Comparison of ENCODE assay signal across 8 cellular contexts in the genomic region with DNA sequence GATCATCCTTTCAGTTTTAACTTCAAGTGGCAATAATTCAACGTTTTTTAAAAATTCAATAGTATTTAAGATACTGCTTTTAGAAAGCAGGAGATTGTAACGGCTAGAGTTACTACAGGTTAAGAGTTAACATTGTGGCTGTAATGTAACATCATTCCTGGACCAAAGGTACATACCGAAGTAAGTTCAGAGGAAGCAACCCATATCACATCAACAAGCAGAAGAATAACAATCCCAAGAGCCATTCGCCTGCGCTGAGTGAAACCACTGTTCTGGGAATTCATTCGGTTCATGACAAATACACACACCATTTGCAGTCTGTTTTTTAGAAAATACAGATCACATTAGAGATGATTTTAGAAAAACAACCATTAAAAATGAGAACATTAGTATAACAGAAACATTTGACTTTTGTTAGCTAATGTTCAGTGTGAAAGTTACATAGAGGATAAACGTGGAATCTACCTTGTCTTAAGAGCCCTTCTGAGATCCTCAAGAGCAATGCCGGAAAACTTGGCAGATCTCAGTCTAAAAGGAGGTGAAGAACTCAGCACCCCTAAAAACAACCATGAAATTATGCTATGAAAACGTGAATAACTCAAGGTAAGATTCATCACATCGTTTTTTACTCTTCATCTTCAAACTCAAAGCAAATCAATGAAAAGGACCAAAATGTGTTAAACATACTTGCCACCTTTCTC. TPM values are rescaled to one million over a fixed set of nuclear protein-coding genes. Genes with fewer than 3 reads are reported as not detected.
DNase-seq lines count a peak whose midpoint lies in the region; ATAC-seq and TF ChIP-seq lines count a peak whose summit lies in the region.

No MANE protein-coding gene starts in this region.

- 32% methylated on average over 10 of the region's 10 CpGs for WGBS in hepatocyte (ENCODE audit: low lambda C conversion rate, missing lambda C conversion rate)

- no peak for ATAC-seq in activated T-cell treated with anti-CD3 and anti-CD28 coated beads, Interleukin-2, amount 50 U/mL, for 4 hours
- ATAC-seq in GM21737 (IDR thresholded peaks at IDR 0.05; ENCODE audit: unreplicated experiment) (no peak), sciatic nerve (no peak)

- H3K9me3 Mint-ChIP-seq in activated T-cell treated with anti-CD3 and anti-CD28 coated beads, Interleukin-2, amount 50 U/mL, for 4 hours: no peaks in the 10 kb centered on the region

- H3K9me3 ChIP-seq in hepatocyte (ENCODE audit: low read depth): no peaks in the 10 kb centered on the region
- H3K9me3 ChIP-seq in skeletal muscle tissue (ENCODE audit: control insufficient read depth in 3 of 3, low read length in 3 of 3): no peaks in the 10 kb centered on the region

- H3K79me2 ChIP-seq in hepatocyte: peaks cover 59% of the 10 kb centered on the region

- peaks cover 12% of the 10 kb centered on the region for H3K36me3 Mint-ChIP-seq in activated T-cell treated with anti-CD3 and anti-CD28 coated beads, Interleukin-2, amount 50 U/mL, for 4 hours (ENCODE audit: insufficient read depth)

- peaks cover 21% of the 10 kb centered on the region for H3K4me1 Mint-ChIP-seq in activated T-cell treated with anti-CD3 and anti-CD28 coated beads, Interleukin-2, amount 50 U/mL, for 4 hours (ENCODE audit: low read depth)

- no peak for TF ChIP-seq CTCF in WI38 (IDR thresholded peaks at IDR 0.05; ENCODE audit: low read depth, low read length)
- no peak for TF ChIP-seq CTCF in hepatocyte (IDR thresholded peaks at IDR 0.05; ENCODE audit: poor library complexity)

- peaks cover 10% of the 10 kb centered on the region for H4K20me1 ChIP-seq in hepatocyte (ENCODE audit: insufficient read depth, poor library complexity, severe bottlenecking)

- H3K4me1 ChIP-seq in hepatocyte (ENCODE audit: insufficient read depth) (peaks cover 12% of the 10 kb centered on the region), skeletal muscle tissue (ENCODE audit: control insufficient read depth in 3 of 3, insufficient read depth in 3 of 3, low read length in 3 of 3) (peaks cover 8 to 24% (median 9%) of the 10 kb centered on the region in 3 donors)

- H3K27ac ChIP-seq in hepatocyte (peak overlapping the region; percentile 97), skeletal muscle tissue (ENCODE audit: low read depth, low read length) (peak overlapping the region; percentile 95)

- intact Hi-C loops in sciatic nerve (cut with DNase I): no loop called here

- H3K4me3 Mint-ChIP-seq in activated T-cell treated with anti-CD3 and anti-CD28 coated beads, Interleukin-2, amount 50 U/mL, for 4 hours: peak overlapping the region; percentile 87

- H2AFZ ChIP-seq in hepatocyte: peak overlapping the region; percentile 65

- H3K9me2 ChIP-seq in hepatocyte (replicated peaks; ENCODE audit: insufficient read depth): no peaks in the 10 kb centered on the region

- peak overlapping the region; percentile 45 to 97 (median 97) for H3K9ac ChIP-seq in skeletal muscle tissue (ENCODE audit: low read depth in 1 of 3, low read length in 3 of 3)

- H3K36me3 ChIP-seq in hepatocyte (replicated peaks; ENCODE audit: insufficient read depth, low read depth) (no peaks in the 10 kb centered on the region), skeletal muscle tissue (ENCODE audit: control insufficient read depth in 3 of 3, insufficient read depth in 3 of 3, low read length in 3 of 3) (peaks cover 0 to 11% (median 8%) of the 10 kb centered on the region in 3 donors)

- DNase-seq in activated T-cell treated with anti-CD3 and anti-CD28 coated beads, Interleukin-2, amount 50 U/mL, for 4 hours: no peak
- DNase-seq in activated T-cell treated with anti-CD3 and anti-CD28 coated beads, Interleukin-2, amount 50 U/mL, for 1 hour: no peak
- DNase-seq in hepatocyte (ENCODE audit: low spot score) (peak; percentile 8), sciatic nerve (ENCODE audit: low spot score) (no peak)
- no peak for DNase-seq in NK-92 treated with Interleukin-12 subunit alpha and Interleukin-12 subunit beta, amount 100 ng/mL, for 24 hours (lab: John Stamatoyannopoulos, UW)

- peak overlapping the region; percentile 86 for H3K4me2 ChIP-seq in hepatocyte

- H3K27me3 ChIP-seq in hepatocyte: no peaks in the 10 kb centered on the region
- H3K27me3 ChIP-seq in skeletal muscle tissue (ENCODE audit: control insufficient read depth in 3 of 3, insufficient read depth in 3 of 3, low read length in 3 of 3): no peaks in the 10 kb centered on the region

- no peaks in the 10 kb centered on the region for H3K27me3 Mint-ChIP-seq in activated T-cell treated with anti-CD3 and anti-CD28 coated beads, Interleukin-2, amount 50 U/mL, for 4 hours (ENCODE audit: low read depth)

- H3K4me3 ChIP-seq in WI38 (ENCODE audit: low read depth, low read length): peak overlapping the region; percentile 92
- H3K4me3 ChIP-seq in hepatocyte: peak overlapping the region; percentile 84
- peak overlapping the region; percentile 94 to 99 (median 95) for H3K4me3 ChIP-seq in skeletal muscle tissue (ENCODE audit: low read length in 3 of 3)

RNA-seq across cellular contexts. Expression of gene SLC35F5, which starts 1.3 kb away (rescaled TPM):
- total RNA-seq in activated T-cell treated with anti-CD3 and anti-CD28 coated beads, Interleukin-2, amount 50 U/mL, for 4 hours: 10 to 100 TPM; 14.4 to 18.6 (median 15.6) TPM
- total RNA-seq in hepatocyte (132 and 145 TPM in 2 replicates), skeletal muscle tissue (178 TPM), sciatic nerve (56.1 TPM)
- 67.5 and 69.4 TPM in 2 replicates for polyA plus RNA-seq in hepatocyte
